Comparison of ENCODE assay signal across 14 cellular contexts in genomic region chr7:96126382-96126781, GRCh38.
DNase-seq lines count a peak whose midpoint lies in the region; ATAC-seq and TF ChIP-seq lines count a peak whose summit lies in the region.
"Had no signal": no experiment of that assay in that cellular context is flagged by ENCODE, and none has a peak within 500 bp of the region (broad histone marks: within the 10 kb centered on the region; RNA-seq: fewer than 3 reads in every experiment).

No MANE protein-coding gene starts in this region.

- H3K4me3 ChIP-seq in Caco-2 (ENCODE audit: low read depth, low read length) (no peak overlapping the region), hepatocyte (no peak overlapping the region), liver (ENCODE audit: low read depth in 1 of 3, low read length in 3 of 3) (no peak overlapping the region), MM.1S (ENCODE audit: low read length) (no peak overlapping the region)
- H3K4me3 ChIP-seq: HAP-1, SJCRH30 had no signal

- no peak overlapping the region for H3K27ac ChIP-seq in hepatocyte
- no peak overlapping the region for H3K27ac ChIP-seq in liver (ENCODE audit: low read depth in 1 of 2, low read length in 2 of 2)
- H3K27ac ChIP-seq in MM.1S (ENCODE audit: low read length) = no peak overlapping the region
- H3K27ac ChIP-seq: SJCRH30 had no signal

- H2AFZ ChIP-seq in hepatocyte = no peak overlapping the region
- no peak overlapping the region for H2AFZ ChIP-seq in MM.1S (ENCODE audit: low read length)

- H3K27ac Mint-ChIP-seq in Caco-2 (ENCODE audit: unreplicated experiment) = peak overlapping the region; percentile 77
- H3K27ac Mint-ChIP-seq in natural killer cell treated with Interleukin-12 subunit alpha and Interleukin-12 subunit beta and Interleukin-15 and Interleukin-18, amount 100 ng/mL, for 72 hours = no peak overlapping the region

- H4K20me1 ChIP-seq in hepatocyte (ENCODE audit: insufficient read depth, poor library complexity, severe bottlenecking) (no peaks in the 10 kb centered on the region), MM.1S (ENCODE audit: insufficient read depth, low read length) (no peaks in the 10 kb centered on the region)

- H3K9me3 ChIP-seq in Caco-2 = no peaks in the 10 kb centered on the region
- H3K9me3 ChIP-seq in hepatocyte (ENCODE audit: low read depth) = no peaks in the 10 kb centered on the region
- no peaks in the 10 kb centered on the region for H3K9me3 ChIP-seq in liver (ENCODE audit: control insufficient read depth in 4 of 4, low read length in 3 of 4)
- no peaks in the 10 kb centered on the region for H3K9me3 ChIP-seq in MM.1S (replicated peaks; ENCODE audit: insufficient read depth, low read length)
- H3K9me3 ChIP-seq: HAP-1, SJCRH30 had no signal

- H3K9me2 ChIP-seq in hepatocyte (replicated peaks; ENCODE audit: insufficient read depth) (no peaks in the 10 kb centered on the region), MM.1S (replicated peaks; ENCODE audit: insufficient read depth, low read length) (no peaks in the 10 kb centered on the region)

- H3K4me1 ChIP-seq in Caco-2 (peaks cover 16% of the 10 kb centered on the region), hepatocyte (ENCODE audit: insufficient read depth) (peaks cover 4% of the 10 kb centered on the region), liver (ENCODE audit: control insufficient read depth in 4 of 4, insufficient read depth in 4 of 4, low read length in 3 of 4) (peaks cover 0 to 14% (median 1%) of the 10 kb centered on the region in 4 donors), MM.1S (ENCODE audit: low read length) (no peaks in the 10 kb centered on the region)
- H3K4me1 ChIP-seq: SJCRH30 had no signal

- no peaks in the 10 kb centered on the region for H3K27me3 Mint-ChIP-seq in Caco-2 (ENCODE audit: insufficient read depth, unreplicated experiment)
- no peaks in the 10 kb centered on the region for H3K27me3 Mint-ChIP-seq in natural killer cell treated with Interleukin-12 subunit alpha and Interleukin-12 subunit beta and Interleukin-15 and Interleukin-18, amount 100 ng/mL, for 72 hours

- TF ChIP-seq RAD21 in liver (IDR thresholded peaks at IDR 0.05) = peak; percentile 41 to 52

- H3K79me2 ChIP-seq in hepatocyte = no peaks in the 10 kb centered on the region
- no peaks in the 10 kb centered on the region for H3K79me2 ChIP-seq in MM.1S (ENCODE audit: low read length)

- DNase-seq in Caco-2 (peak; percentile 36 to 62), HuH-7.5 (ENCODE audit: low spot score) (peak; percentile 36), hepatocyte (ENCODE audit: low spot score) (peak; percentile 13), MM.1S (no peak), NCI-H510A (lab: John Stamatoyannopoulos, UW) (no peak), NCI-H2081 treated with DMSO at 0.1 percent for 48 hours (lab: John Stamatoyannopoulos, UW) (no peak)
- no peak for DNase-seq in natural killer cell treated with Interleukin-12 subunit alpha and Interleukin-12 subunit beta and Interleukin-15 and Interleukin-18, amount 100 ng/mL, for 72 hours (ENCODE audit: low spot score)
- DNase-seq: Calu3, DMS79, NCI-H1105 treated with DMSO at 0.1 percent for 48 hours, NCI-H1694 treated with DMSO at 0.1 percent for 48 hours, SJCRH30 had no signal

- H3K4me3 Mint-ChIP-seq in Caco-2 (ENCODE audit: unreplicated experiment) = peak overlapping the region; percentile 9
- no peak overlapping the region for H3K4me3 Mint-ChIP-seq in natural killer cell treated with Interleukin-12 subunit alpha and Interleukin-12 subunit beta and Interleukin-15 and Interleukin-18, amount 100 ng/mL, for 72 hours

- no peak for ATAC-seq in natural killer cell treated with Interleukin-12 subunit alpha and Interleukin-12 subunit beta and Interleukin-15 and Interleukin-18, amount 100 ng/mL, for 72 hours

- H3K36me3 Mint-ChIP-seq in Caco-2 (ENCODE audit: insufficient read depth, unreplicated experiment) = peaks cover 37% of the 10 kb centered on the region
- H3K36me3 Mint-ChIP-seq in natural killer cell treated with Interleukin-12 subunit alpha and Interleukin-12 subunit beta and Interleukin-15 and Interleukin-18, amount 100 ng/mL, for 72 hours = peaks cover under 1% of the 10 kb centered on the region

- TF ChIP-seq CTCF in Caco-2 (IDR thresholded peaks at IDR 0.05; ENCODE audit: insufficient read depth in 1 of 2, low read depth in 1 of 2, low read length in 1 of 2, severe bottlenecking in 1 of 2, unreplicated experiment in 1 of 2) (no peak), hepatocyte (IDR thresholded peaks at IDR 0.05; ENCODE audit: poor library complexity) (no peak), liver (IDR thresholded peaks at IDR 0.05; ENCODE audit: low read depth, low read length, missing input control) (no peak), MM.1S (IDR thresholded peaks at IDR 0.05; ENCODE audit: low read length) (no peak)

- no peaks in the 10 kb centered on the region for H3K27me3 ChIP-seq in Caco-2 (replicated peaks; ENCODE audit: control insufficient read depth, insufficient read depth, low read length)
- H3K27me3 ChIP-seq in hepatocyte = no peaks in the 10 kb centered on the region
- no peaks in the 10 kb centered on the region for H3K27me3 ChIP-seq in liver (ENCODE audit: control insufficient read depth in 4 of 4, insufficient read depth in 4 of 4, low read length in 3 of 4)
- no peaks in the 10 kb centered on the region for H3K27me3 ChIP-seq in MM.1S (replicated peaks; ENCODE audit: insufficient read depth, low read length)
- H3K27me3 ChIP-seq: SJCRH30 had no signal

- POLR2A ChIA-PET in Caco-2 (lab: Charles Lee) = no interaction called here

- CTCF ChIA-PET in Caco-2 (lab: Charles Lee) = interaction anchor here (0.6 to 1.0 kb wide), 3 partner anchors 51 to 897 kb away, joined by 3 to 7 read pairs (median 6); no protein-coding TSS in a partner anchor

- no peak overlapping the region for H3K4me2 ChIP-seq in hepatocyte
- H3K4me2 ChIP-seq in MM.1S (ENCODE audit: low read depth, low read length) = no peak overlapping the region

- H3K36me3 ChIP-seq in Caco-2 (ENCODE audit: control insufficient read depth, insufficient read depth, low read length) (no peaks in the 10 kb centered on the region), hepatocyte (replicated peaks; ENCODE audit: insufficient read depth, low read depth) (no peaks in the 10 kb centered on the region), liver (ENCODE audit: control insufficient read depth in 4 of 4, insufficient read depth in 3 of 4, low read depth in 1 of 4, low read length in 3 of 4) (peaks cover 1 to 37% (median 13%) of the 10 kb centered on the region in 4 donors), MM.1S (replicated peaks; ENCODE audit: insufficient read depth, low read length) (no peaks in the 10 kb centered on the region)

- H3K9ac ChIP-seq in liver (ENCODE audit: low read depth in 1 of 2, low read length in 2 of 2) = no peak overlapping the region
- H3K9ac ChIP-seq in MM.1S (ENCODE audit: low read length) = no peak overlapping the region

- BruUV-seq in Caco-2 (replicated peaks; lab: Mats Ljungman, UMichigan) = no TSS peak

- peaks cover 15% of the 10 kb centered on the region for H3K4me1 Mint-ChIP-seq in Caco-2 (ENCODE audit: low read depth, unreplicated experiment)
- H3K4me1 Mint-ChIP-seq in natural killer cell treated with Interleukin-12 subunit alpha and Interleukin-12 subunit beta and Interleukin-15 and Interleukin-18, amount 100 ng/mL, for 72 hours (ENCODE audit: low read depth in 2 of 2) = peaks cover 0 to 10% of the 10 kb centered on the region in 2 donors

- no peaks in the 10 kb centered on the region for H3F3A ChIP-seq in MM.1S (ENCODE audit: insufficient read depth, low read length)

- H3K9me3 Mint-ChIP-seq in Caco-2 (ENCODE audit: unreplicated experiment) = no peaks in the 10 kb centered on the region
- no peaks in the 10 kb centered on the region for H3K9me3 Mint-ChIP-seq in natural killer cell treated with Interleukin-12 subunit alpha and Interleukin-12 subunit beta and Interleukin-15 and Interleukin-18, amount 100 ng/mL, for 72 hours

- intact Hi-C loops in Caco-2 (cut with micrococcal nuclease; ENCODE audit: unreplicated experiment) = loop anchor here (5.0 kb wide), 1 partner anchor 49 kb away; no protein-coding TSS in a partner anchor

TF ChIP-seq in liver, 16 proteins besides CTCF, POLR2A, EP300 and RAD21 (continues in another document):
- TF ChIP-seq EGR1 (IDR thresholded peaks at IDR 0.05; ENCODE audit: low read depth in 2 of 2) (no peak), FOXA1 (IDR thresholded peaks at IDR 0.05) (peak; percentile 41), GABPA (IDR thresholded peaks at IDR 0.05 in 1 of 2, conservative IDR thresholded peaks at IDR 0.05 in 1 of 2) (peak in 1 of 2 donors; percentile 21), HNF4A (conservative IDR thresholded peaks at IDR 0.05) (peak; percentile 70 to 79), RXRA (IDR thresholded peaks at IDR 0.05) (peak; percentile 54 to 84), JUND (IDR thresholded peaks at IDR 0.05) (peak in 1 of 2 donors; percentile 72), FOXA2 (IDR thresholded peaks at IDR 0.05) (peak; percentile 60), SP1 (IDR thresholded peaks at IDR 0.05) (peak; percentile 54), MAX (IDR thresholded peaks at IDR 0.05) (no peak), TAF1 (conservative IDR thresholded peaks at IDR 0.05) (no peak), YY1 (IDR thresholded peaks at IDR 0.05) (peak; percentile 68), HNF4G (IDR thresholded peaks at IDR 0.05) (no peak), NR2F2 (IDR thresholded peaks at IDR 0.05) (no peak), ATF3 (IDR thresholded peaks at IDR 0.05) (no peak)

Comparison
In these comparisons a context has a peak if more than half of its experiments do, and no peak if none do; other contexts are left out.
1. DNase-seq: peak in Caco-2 (2 of 2), HuH-7.5 (single experiment) and hepatocyte (single experiment); none in MM.1S (single experiment), natural killer cell treated with Interleukin-12 subunit alpha and Interleukin-12 subunit beta and Interleukin-15 and Interleukin-18, amount 100 ng/mL, for 72 hours (single experiment), NCI-H510A (single experiment) and NCI-H2081 treated with DMSO at 0.1 percent for 48 hours (single experiment).